1 cellular context compared by ENCODE assay signal in genomic region chr12:20495997-20496396, GRCh38.
TF ChIP-seq lines count a peak whose summit lies in the region.

No MANE protein-coding gene starts in this region.

TF ChIP-seq in SK-N-SH treated with all-trans-retinoic acid at 6 μM for 48 hours, 23 proteins besides CTCF, POLR2A, EP300 and RAD21 (continued from another document):
- TF ChIP-seq, protein P1, sequence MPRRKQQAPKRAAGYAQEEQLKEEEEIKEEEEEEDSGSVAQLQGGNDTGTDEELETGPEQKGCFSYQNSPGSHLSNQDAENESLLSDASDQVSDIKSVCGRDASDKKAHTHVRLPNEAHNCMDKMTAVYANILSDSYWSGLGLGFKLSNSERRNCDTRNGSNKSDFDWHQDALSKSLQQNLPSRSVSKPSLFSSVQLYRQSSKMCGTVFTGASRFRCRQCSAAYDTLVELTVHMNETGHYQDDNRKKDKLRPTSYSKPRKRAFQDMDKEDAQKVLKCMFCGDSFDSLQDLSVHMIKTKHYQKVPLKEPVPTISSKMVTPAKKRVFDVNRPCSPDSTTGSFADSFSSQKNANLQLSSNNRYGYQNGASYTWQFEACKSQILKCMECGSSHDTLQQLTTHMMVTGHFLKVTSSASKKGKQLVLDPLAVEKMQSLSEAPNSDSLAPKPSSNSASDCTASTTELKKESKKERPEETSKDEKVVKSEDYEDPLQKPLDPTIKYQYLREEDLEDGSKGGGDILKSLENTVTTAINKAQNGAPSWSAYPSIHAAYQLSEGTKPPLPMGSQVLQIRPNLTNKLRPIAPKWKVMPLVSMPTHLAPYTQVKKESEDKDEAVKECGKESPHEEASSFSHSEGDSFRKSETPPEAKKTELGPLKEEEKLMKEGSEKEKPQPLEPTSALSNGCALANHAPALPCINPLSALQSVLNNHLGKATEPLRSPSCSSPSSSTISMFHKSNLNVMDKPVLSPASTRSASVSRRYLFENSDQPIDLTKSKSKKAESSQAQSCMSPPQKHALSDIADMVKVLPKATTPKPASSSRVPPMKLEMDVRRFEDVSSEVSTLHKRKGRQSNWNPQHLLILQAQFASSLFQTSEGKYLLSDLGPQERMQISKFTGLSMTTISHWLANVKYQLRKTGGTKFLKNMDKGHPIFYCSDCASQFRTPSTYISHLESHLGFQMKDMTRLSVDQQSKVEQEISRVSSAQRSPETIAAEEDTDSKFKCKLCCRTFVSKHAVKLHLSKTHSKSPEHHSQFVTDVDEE (CRISPR knock-in tag; IDR thresholded peaks at IDR 0.05) = no peak
- TF ChIP-seq PATZ1 (CRISPR knock-in tag; IDR thresholded peaks at IDR 0.05; ENCODE audit: borderline replicate concordance) (no peak), ESRRG (CRISPR knock-in tag; IDR thresholded peaks at IDR 0.05) (no peak), ISL1 (CRISPR knock-in tag; IDR thresholded peaks at IDR 0.05) (no peak), ZNF8 (CRISPR knock-in tag; IDR thresholded peaks at IDR 0.05) (no peak), PPARA (CRISPR knock-in tag; IDR thresholded peaks at IDR 0.05; ENCODE audit: borderline replicate concordance) (no peak), ZFP30 (CRISPR knock-in tag; IDR thresholded peaks at IDR 0.05) (no peak), BACH2 (CRISPR knock-in tag; IDR thresholded peaks at IDR 0.05; ENCODE audit: borderline replicate concordance) (no peak), ZNF70 (CRISPR knock-in tag; IDR thresholded peaks at IDR 0.05) (no peak), CSRNP3 (CRISPR knock-in tag; IDR thresholded peaks at IDR 0.05) (no peak), OSR1 (CRISPR knock-in tag; IDR thresholded peaks at IDR 0.05) (no peak), SNAI2 (CRISPR knock-in tag; IDR thresholded peaks at IDR 0.05) (no peak), TOX (CRISPR knock-in tag; IDR thresholded peaks at IDR 0.05; ENCODE audit: borderline replicate concordance) (no peak), CSDC2 (CRISPR knock-in tag; IDR thresholded peaks at IDR 0.05) (no peak)
